Comparison of ENCODE assay signal across 9 cellular contexts in genomic region chr15:98671060-98672008, GRCh38. TPM values are rescaled to one million over a fixed set of nuclear protein-coding genes. Genes with fewer than 3 reads are reported as not detected.
DNase-seq lines count a peak whose midpoint lies in the region; ATAC-seq and TF ChIP-seq lines count a peak whose summit lies in the region.
"Had no signal": no experiment of that assay in that cellular context is flagged by ENCODE, and none has a peak within 500 bp of the region (broad histone marks: within the 10 kb centered on the region; RNA-seq: fewer than 3 reads in every experiment).

No MANE protein-coding gene starts in this region.

- WGBS in heart left ventricle, 4 donors, result 35 to 50% (median 46%) methylated on average over 6 of the region's 6 CpGs

- H3K9me3 ChIP-seq in heart left ventricle, result no peaks in the 10 kb centered on the region
- no peaks in the 10 kb centered on the region for H3K9me3 ChIP-seq in muscle layer of colon (ENCODE audit: low read length)
- no peaks in the 10 kb centered on the region for H3K9me3 ChIP-seq in uterus
- H3K9me3 ChIP-seq: testis had no signal

- no peak for TF ChIP-seq CTCF in heart left ventricle (IDR thresholded peaks at IDR 0.05)
- TF ChIP-seq CTCF in uterus (IDR thresholded peaks at IDR 0.05), result no peak

- H3K4me3 ChIP-seq in heart left ventricle (peak overlapping the region in 6 of 12 donors; percentile 1 to 33 (median 10)), muscle layer of colon (ENCODE audit: low read depth in 1 of 2, low read length in 2 of 2) (no peak overlapping the region), uterus (no peak overlapping the region)
- H3K4me3 ChIP-seq: testis had no signal

- no peak for DNase-seq in heart left ventricle
- no peak for DNase-seq in cardiac septum (ENCODE audit: low spot score)
- no peak for DNase-seq in epithelial cell of prostate (ENCODE audit: low read depth, low spot score)
- DNase-seq in uterus, result no peak
- DNase-seq in posterior vena cava (ENCODE audit: low spot score), result no peak
- DNase-seq: testis had no signal

- TF ChIP-seq POLR2A in heart left ventricle (IDR thresholded peaks at IDR 0.05) (no peak), uterus (IDR thresholded peaks at IDR 0.05) (no peak)

- H3K36me3 ChIP-seq in heart left ventricle, result no peaks in the 10 kb centered on the region
- H3K36me3 ChIP-seq in muscle layer of colon (ENCODE audit: insufficient read depth, low read length), result no peaks in the 10 kb centered on the region
- no peaks in the 10 kb centered on the region for H3K36me3 ChIP-seq in uterus

- peak overlapping the region; percentile 19 to 90 (median 72) for H3K27ac ChIP-seq in heart left ventricle
- peak overlapping the region; percentile 93 for H3K27ac ChIP-seq in epithelial cell of prostate
- peak overlapping the region; percentile 0 for H3K27ac ChIP-seq in muscle layer of colon (ENCODE audit: low read depth, low read length)
- peak overlapping the region; percentile 39 to 67 for H3K27ac ChIP-seq in uterus

- H3K9ac ChIP-seq in muscle layer of colon (ENCODE audit: low read length), result no peak overlapping the region

- H3K27me3 ChIP-seq in heart left ventricle (no peaks in the 10 kb centered on the region), muscle layer of colon (ENCODE audit: control insufficient read depth in 1 of 2, insufficient read depth in 2 of 2, low read length in 2 of 2) (no peaks in the 10 kb centered on the region), uterus (no peaks in the 10 kb centered on the region)
- H3K27me3 ChIP-seq: testis had no signal

- ATAC-seq in heart left ventricle, result peak in 1 of 4 donors; percentile 24
- ATAC-seq in GM18861 (IDR thresholded peaks at IDR 0.05; ENCODE audit: unreplicated experiment), result no peak
- no peak for ATAC-seq in GM19324 (IDR thresholded peaks at IDR 0.05; ENCODE audit: low FRiP score, unreplicated experiment)

- intact Hi-C loops in heart left ventricle (cut with DNase I), result loop anchor here in 5 of 10 donors (5.0 to 10.0 kb wide), 4 partner anchors 46 to 106 kb away; no protein-coding TSS in a partner anchor
- intact Hi-C loops in cardiac septum (cut with DNase I), result loop anchor here (10.0 kb wide), 1 partner anchor 53 kb away; no protein-coding TSS in a partner anchor
- intact Hi-C loops in uterus (cut with DNase I; ENCODE audit: low total_unique reads), result no loop called here
- intact Hi-C loops in posterior vena cava (cut with DNase I), result no loop called here

- H3K4me1 ChIP-seq in heart left ventricle, result peaks cover 0 to 93% (median 67%) of the 10 kb centered on the region in 12 donors
- peaks cover 65% of the 10 kb centered on the region for H3K4me1 ChIP-seq in muscle layer of colon (ENCODE audit: insufficient read depth, low read length)
- peaks cover 17 to 22% of the 10 kb centered on the region in 2 donors for H3K4me1 ChIP-seq in uterus

RNA-seq across cellular contexts. Expression of gene IGF1R, which starts 23.0 kb away (rescaled TPM):
- total RNA-seq in heart left ventricle (10 to 100 TPM; 26.0 to 93.1 (median 47.5) TPM), cardiac septum (57.2 TPM), uterus (10 to 100 TPM; 30.0 to 95.2 (median 57.5) TPM), posterior vena cava (10 to 100 TPM; 30.7 to 50.1 TPM)
- polyA plus RNA-seq in heart left ventricle, result 10 to 100 TPM in 1 of 2 donors, 1 to 10 TPM in 1; 7.4 to 12.5 TPM

Comparison
In these comparisons a context has a peak if more than half of its experiments do, and no peak if none do; other contexts are left out.
1. H3K27ac ChIP-seq: peak in every context shown above with its lines; median percentile 93 in epithelial cell of prostate; 72 in heart left ventricle; 53 in uterus; 0 in muscle layer of colon.